8 cellular contexts compared by ENCODE assay signal in the genomic region with DNA sequence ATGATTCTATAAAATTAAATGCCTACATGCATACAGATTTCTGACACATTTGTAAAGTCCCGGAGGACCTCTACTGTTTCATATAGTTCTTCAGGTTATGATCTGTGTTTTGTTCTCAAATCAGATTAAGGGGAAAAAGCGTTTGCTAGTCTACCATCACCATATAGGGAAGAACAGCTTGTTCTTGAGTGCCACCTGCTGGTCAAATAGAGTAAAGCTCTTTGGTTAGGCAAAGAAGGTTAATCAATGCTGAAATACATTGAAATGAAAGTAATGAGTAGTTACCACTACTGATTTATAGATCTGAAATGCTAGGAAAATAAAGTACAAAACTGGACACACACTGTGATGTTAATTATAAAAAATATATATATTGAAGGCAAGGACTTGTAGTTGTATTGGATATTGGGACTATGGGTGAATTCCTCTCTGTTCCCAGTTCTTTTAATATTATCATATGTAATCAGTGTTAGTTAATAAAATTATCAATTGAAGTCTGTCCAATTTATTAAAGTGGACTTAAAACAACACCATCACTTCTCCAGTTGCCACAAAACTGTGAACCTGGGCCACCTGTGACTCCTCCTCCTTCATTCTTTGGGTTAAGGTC.
DNase-seq lines count a peak whose midpoint lies in the region; ATAC-seq and TF ChIP-seq lines count a peak whose summit lies in the region.

No MANE protein-coding gene starts in this region.

- no peak overlapping the region for H2AFZ ChIP-seq in trophoblast cell (ENCODE audit: insufficient read depth, low read length, poor library complexity)

- no peak overlapping the region for H4K8ac ChIP-seq in trophoblast cell (ENCODE audit: low read depth, low read length)

- no peaks in the 10 kb centered on the region for H3K27me3 ChIP-seq in trophoblast cell (ENCODE audit: insufficient read depth, low read length)

- peak; percentile 59 for DNase-seq in COLO829 (ENCODE audit: low spot score)
- DNase-seq in NCI-H2171 treated with DMSO at 0.1 percent for 48 hours (lab: John Stamatoyannopoulos, UW): peak; percentile 57
- DNase-seq in activated CD4-positive, alpha-beta T cell treated with anti-CD3 and anti-CD28 coated beads, Interleukin-2, amount 50 U/mL, for 4 hours: peak; percentile 4 to 10
- peak; percentile 43 to 82 for DNase-seq in foreskin fibroblast
- peak; percentile 36 to 86 for DNase-seq in trophoblast cell
- no peak for DNase-seq in UCSD-AML1 (lab: John Stamatoyannopoulos, UW; ENCODE audit: unreplicated experiment)

- no CpG with 5 or more reads among the region's 2 CpGs for WGBS in trophoblast cell (ENCODE audit: extremely low coverage, insufficient coverage, insufficient read length)

- no peaks in the 10 kb centered on the region for H3K36me3 ChIP-seq in trophoblast cell (ENCODE audit: control insufficient read depth in 1 of 2, insufficient read depth in 2 of 2, low read length in 2 of 2)

- H3K14ac ChIP-seq in trophoblast cell (ENCODE audit: low read length): no peak overlapping the region

- H3K18ac ChIP-seq in trophoblast cell (ENCODE audit: low read length): no peak overlapping the region

- no peak overlapping the region for H3K27ac ChIP-seq in trophoblast cell (ENCODE audit: low read depth, low read length)

- peak; percentile 72 for ATAC-seq in GM18868 (IDR thresholded peaks at IDR 0.05; ENCODE audit: unreplicated experiment)
- peak; percentile 78 for ATAC-seq in HG03097 (IDR thresholded peaks at IDR 0.05; ENCODE audit: low FRiP score, unreplicated experiment)

- no peak overlapping the region for H3K23ac ChIP-seq in trophoblast cell (ENCODE audit: low read length)

- no peak overlapping the region for H3K4me3 ChIP-seq in foreskin fibroblast (ENCODE audit: low read depth in 1 of 2, low read length in 2 of 2)
- no peak overlapping the region for H3K4me3 ChIP-seq in trophoblast cell (ENCODE audit: low read depth, low read length)

- no peak overlapping the region for H2AK5ac ChIP-seq in trophoblast cell (ENCODE audit: low read length)

- no peaks in the 10 kb centered on the region for H3K4me1 ChIP-seq in trophoblast cell (ENCODE audit: control insufficient read depth in 1 of 2, insufficient read depth in 2 of 2, low read length in 2 of 2)

- no peak overlapping the region for H4K12ac ChIP-seq in trophoblast cell (ENCODE audit: low read depth, low read length)

- no peak overlapping the region for H2BK120ac ChIP-seq in trophoblast cell (ENCODE audit: insufficient read depth, low read length, poor library complexity)

- no peak overlapping the region for H3K4ac ChIP-seq in trophoblast cell (ENCODE audit: low read depth, low read length)

- no peak overlapping the region for H2BK5ac ChIP-seq in trophoblast cell (ENCODE audit: low read depth, low read length, poor library complexity)

- no peaks in the 10 kb centered on the region for H3K79me1 ChIP-seq in trophoblast cell (ENCODE audit: low read length)

- no peaks in the 10 kb centered on the region for H3K79me2 ChIP-seq in trophoblast cell (ENCODE audit: control insufficient read depth, insufficient read depth, low read length, poor library complexity)

- no peak overlapping the region for H4K91ac ChIP-seq in trophoblast cell (ENCODE audit: low read depth, low read length)

- H3K9me3 ChIP-seq in trophoblast cell (ENCODE audit: insufficient read depth, low read depth, low read length): no peaks in the 10 kb centered on the region

- peak; percentile 75 for TF ChIP-seq CTCF in foreskin fibroblast (IDR thresholded peaks at IDR 0.05; ENCODE audit: low read depth, low read length)

- no peak overlapping the region for H2BK12ac ChIP-seq in trophoblast cell (ENCODE audit: low read length)

- no peak overlapping the region for H3K4me2 ChIP-seq in trophoblast cell (ENCODE audit: low read length)

- no peak overlapping the region for H3K9ac ChIP-seq in trophoblast cell (ENCODE audit: low read length)
